In genomic region chr6:108353853-108354252, GRCh38 we compare ENCODE assay signal across 16 cellular contexts.
"Had no signal": no experiment of that assay in that cellular context is flagged by ENCODE, and none has a peak within 500 bp of the region (broad histone marks: within the 10 kb centered on the region; RNA-seq: fewer than 3 reads in every experiment).

No MANE protein-coding gene starts in this region.

- ATAC-seq: gastrocnemius medialis; heart left ventricle; left lobe of liver; naive thymus-derived CD4-positive, alpha-beta T cell; pancreas; upper lobe of right lung had no signal

- DNase-seq: activated B cell treated with CpG ODN at 0.5 μM for 24 hours; activated CD4-positive, alpha-beta T cell treated with anti-CD3 and anti-CD28 coated beads, Interleukin-2, amount 10 ng/mL, durations not matched to agents 24 days and 14 days; activated CD8-positive, alpha-beta memory T cell treated with anti-CD3 and anti-CD28 coated beads for 24 hours; activated naive CD4-positive, alpha-beta T cell; activated naive CD8-positive, alpha-beta T cell treated with anti-CD3 and anti-CD28 coated beads, Interleukin-2, amount 10 ng/mL, durations not matched to agents 7 days and 5 days; aorta; gastrocnemius medialis; heart left ventricle; naive thymus-derived CD4-positive, alpha-beta T cell; pancreas; sigmoid colon; stimulated activated CD4-positive, alpha-beta T cell treated with anti-CD3 and anti-CD28 coated beads, Interleukin-1b, Interleukin-23, amount 100 ng/mL, for 48 hours; stomach; T1000; upper lobe of right lung had no signal
